7 cellular contexts compared by ENCODE assay signal in genomic region chr10:45654753-45655141, GRCh38. TPM values are rescaled to one million over a fixed set of nuclear protein-coding genes. Genes with fewer than 3 reads are reported as not detected.
DNase-seq lines count a peak whose midpoint lies in the region; ATAC-seq, FAIRE-seq and TF ChIP-seq lines count a peak whose summit lies in the region.
"Not testable (repeated sequence)": the region's sequence is repeated elsewhere in the genome, so short reads cannot be mapped to it uniquely, and the experiment has no call there.

No MANE protein-coding gene starts in this region.

- not testable (repeated sequence) for H3K9me2 ChIP-seq in OCI-LY1 (ENCODE audit: low read depth, low read length)

- BruUV-seq in GM12878 (replicated peaks; lab: Mats Ljungman, UMichigan), result not testable (repeated sequence)

- H3K9ac ChIP-seq in OCI-LY1 (ENCODE audit: low read length), result peak overlapping the region; percentile 33; the same call in 1 of the 2 replicates
- not testable (repeated sequence) for H3K9ac ChIP-seq in GM12878 (ENCODE audit: control insufficient read depth, insufficient read depth, low read length); liver (ENCODE audit: low read depth in 1 of 2, low read length in 2 of 2)

- H3F3A ChIP-seq in OCI-LY1 (ENCODE audit: insufficient read depth, low read length), result not testable (repeated sequence)

- CTCF ChIA-PET in GM12878 (lab: Yijun Ruan, JAX), result interaction anchor here (0.8 to 2.7 kb wide), 3 partner anchors 17 to 190 kb away, joined by 3 to 8 read pairs (median 3); partner anchors contain the start of gene ZFAND4

- TF ChIP-seq RAD21 in GM12878 (IDR thresholded peaks at IDR 0.05; ENCODE audit: insufficient read depth, low read depth, low read length); liver (IDR thresholded peaks at IDR 0.05): not testable (repeated sequence)

- H3K79me2 ChIP-seq in OCI-LY1 (ENCODE audit: insufficient read depth, low read length) (peaks cover 47% of the 10 kb centered on the region), GM12878 (ENCODE audit: control insufficient read depth, insufficient read depth, low read length) (peaks cover 13% of the 10 kb centered on the region)

- H3K27ac Mint-ChIP-seq in glutamatergic neuron (ENCODE audit: unreplicated experiment) (peak overlapping the region; percentile 10), natural killer cell (peak overlapping the region; percentile 30 to 60)
- H3K27ac Mint-ChIP-seq in stimulated activated memory B cell treated with anti-CD40 and anti-IgM and Interleukin-4, amounts not matched to agents 10 μg/mL and 1 μg/mL and 100 μg/mL, for 72 hours, result peak overlapping the region; percentile 3

- H3K27ac ChIP-seq in OCI-LY1 (ENCODE audit: low read depth, low read length, poor library complexity, severe bottlenecking) (peak overlapping the region; percentile 92), GM12878 (ENCODE audit: control insufficient read depth, insufficient read depth) (peak overlapping the region; percentile 79)
- H3K27ac ChIP-seq in liver (ENCODE audit: low read depth in 1 of 2, low read length in 2 of 2), result not testable (repeated sequence)

- H4K20me1 ChIP-seq in OCI-LY1 (ENCODE audit: insufficient read depth, low read length); GM12878 (ENCODE audit: control insufficient read depth, insufficient read depth): not testable (repeated sequence)

- peak overlapping the region; percentile 73; the same call in 1 of the 2 replicates for H3K4me2 ChIP-seq in OCI-LY1 (ENCODE audit: low read length)
- H3K4me2 ChIP-seq in GM12878 (ENCODE audit: control insufficient read depth, insufficient read depth), result not testable (repeated sequence)

- H3K4me1 ChIP-seq in OCI-LY1 (ENCODE audit: insufficient read depth, low read length, severe bottlenecking), result peaks cover 72% of the 10 kb centered on the region
- peaks cover 19% of the 10 kb centered on the region; the same call in 1 of the 2 replicates for H3K4me1 ChIP-seq in GM12878 (ENCODE audit: control insufficient read depth, insufficient read depth, low read length)
- not testable (repeated sequence) for H3K4me1 ChIP-seq in liver (ENCODE audit: control insufficient read depth in 4 of 4, insufficient read depth in 4 of 4, low read length in 3 of 4)

- not testable (repeated sequence) for H3K36me3 Mint-ChIP-seq in glutamatergic neuron (ENCODE audit: unreplicated experiment)
- peaks cover 17% of the 10 kb centered on the region for H3K36me3 Mint-ChIP-seq in natural killer cell
- H3K36me3 Mint-ChIP-seq in stimulated activated memory B cell treated with anti-CD40 and anti-IgM and Interleukin-4, amounts not matched to agents 10 μg/mL and 1 μg/mL and 100 μg/mL, for 72 hours, result peaks cover 60% of the 10 kb centered on the region

- ATAC-seq in GM12878; natural killer cell; stimulated activated memory B cell treated with anti-CD40 and anti-IgM and Interleukin-4, amounts not matched to agents 10 μg/mL and 1 μg/mL and 100 μg/mL, for 72 hours: not testable (repeated sequence)

- H3K27me3 ChIP-seq in OCI-LY1 (ENCODE audit: insufficient read depth, low read length); GM12878 (replicated peaks in 1 of 2; ENCODE audit: control insufficient read depth in 2 of 2, insufficient read depth in 2 of 2, low read length in 1 of 2); liver (ENCODE audit: control insufficient read depth in 4 of 4, insufficient read depth in 4 of 4, low read length in 3 of 4): not testable (repeated sequence)

- peak overlapping the region; percentile 7 for H3K4me3 ChIP-seq in OCI-LY1 (ENCODE audit: low read depth, low read length, poor library complexity, severe bottlenecking)
- not testable (repeated sequence) for H3K4me3 ChIP-seq in GM12878; liver (ENCODE audit: low read depth in 1 of 3, low read length in 3 of 3)

- WGBS in GM12878 (ENCODE audit: insufficient coverage, insufficient replicate concordance, low lambda C conversion rate, missing lambda C conversion rate), result 97% methylated on average over 2 of the region's 2 CpGs
- WGBS in liver, result 42% methylated on average over 2 of the region's 2 CpGs

- H2AFZ ChIP-seq in OCI-LY1 (ENCODE audit: low read length), result not testable (repeated sequence)
- H2AFZ ChIP-seq in GM12878 (ENCODE audit: control insufficient read depth, low read depth, low read length), result peak overlapping the region; percentile 39

- RAD21 ChIA-PET in GM12878 (lab: Charles Lee; ENCODE audit: unreplicated experiment), result interaction anchor here (1.3 to 3.5 kb wide), 3 partner anchors 18 to 189 kb away, joined by 6 to 10 read pairs (median 6); partner anchors contain the start of gene ZFAND4

- not testable (repeated sequence) for H3K4me1 Mint-ChIP-seq in glutamatergic neuron (ENCODE audit: low read depth, unreplicated experiment)
- H3K4me1 Mint-ChIP-seq in natural killer cell, result peaks cover 33 to 36% of the 10 kb centered on the region in 2 donors
- H3K4me1 Mint-ChIP-seq in stimulated activated memory B cell treated with anti-CD40 and anti-IgM and Interleukin-4, amounts not matched to agents 10 μg/mL and 1 μg/mL and 100 μg/mL, for 72 hours, result peaks cover 35% of the 10 kb centered on the region

- H3K27me3 Mint-ChIP-seq in glutamatergic neuron (ENCODE audit: unreplicated experiment); natural killer cell (ENCODE audit: low read depth in 2 of 2); stimulated activated memory B cell treated with anti-CD40 and anti-IgM and Interleukin-4, amounts not matched to agents 10 μg/mL and 1 μg/mL and 100 μg/mL, for 72 hours: not testable (repeated sequence)

- SMC1A ChIA-PET in GM12878 (lab: Charles Lee; ENCODE audit: uncharacterized antibody, unreplicated experiment), result interaction anchor here (1.0 to 2.0 kb wide), 4 partner anchors 9 to 73 kb away, joined by 5 to 8 read pairs (median 5); no protein-coding TSS in a partner anchor

- H3K9me3 ChIP-seq in OCI-LY1 (ENCODE audit: low read length); GM12878 (replicated peaks; ENCODE audit: control insufficient read depth, insufficient read depth, low read length); liver (ENCODE audit: control insufficient read depth in 4 of 4, low read length in 3 of 4): not testable (repeated sequence)

- H3K9me3 Mint-ChIP-seq in glutamatergic neuron (ENCODE audit: unreplicated experiment); natural killer cell; stimulated activated memory B cell treated with anti-CD40 and anti-IgM and Interleukin-4, amounts not matched to agents 10 μg/mL and 1 μg/mL and 100 μg/mL, for 72 hours: not testable (repeated sequence)

- peaks cover 38% of the 10 kb centered on the region for H3K36me3 ChIP-seq in OCI-LY1 (ENCODE audit: insufficient read depth, low read length)
- not testable (repeated sequence) for H3K36me3 ChIP-seq in GM12878 (ENCODE audit: control insufficient read depth in 2 of 2, insufficient read depth in 2 of 2, low read length in 1 of 2); liver (ENCODE audit: control insufficient read depth in 4 of 4, insufficient read depth in 3 of 4, low read depth in 1 of 4, low read length in 3 of 4)

- in situ Hi-C loops in GM12878 (cut with MboI), result not testable (repeated sequence)

- peak; percentile 9 for FAIRE-seq in GM18507 (lab: Jason Lieb, UNC)
- not testable (repeated sequence) for FAIRE-seq in GM12878 (lab: Jason Lieb, UNC)

- intact Hi-C loops in GM12878 (cut with micrococcal nuclease; ENCODE audit: unreplicated experiment); natural killer cell (cut with micrococcal nuclease): not testable (repeated sequence)

- not testable (repeated sequence) for TF ChIP-seq EP300 in GM12878 (IDR thresholded peaks at IDR 0.05; ENCODE audit: borderline replicate concordance in 1 of 2, control insufficient read depth in 1 of 2, low read depth in 2 of 2, low read length in 2 of 2)

- TF ChIP-seq POLR2A in GM12878 (IDR thresholded peaks at IDR 0.05; ENCODE audit: low read depth, low read length), result not testable (repeated sequence)

- not testable (repeated sequence) for DNase-seq in GM18507 (ENCODE audit: extremely low spot score, insufficient read length, low read depth); GM12878 (ENCODE audit: low read depth, low spot score); glutamatergic neuron; natural killer cell

- not testable (repeated sequence) for TF ChIP-seq CTCF in OCI-LY1 (IDR thresholded peaks at IDR 0.05; ENCODE audit: low read length); GM12878 (IDR thresholded peaks at IDR 0.05 in 2 of 3, conservative IDR thresholded peaks at IDR 0.05 in 1 of 3; ENCODE audit: control insufficient read depth in 2 of 3, extremely low read depth in 1 of 3, insufficient read depth in 1 of 3, low read depth in 3 of 3, low read length in 3 of 3); glutamatergic neuron (IDR thresholded peaks at IDR 0.05; ENCODE audit: partially characterized antibody, unreplicated experiment); liver (IDR thresholded peaks at IDR 0.05; ENCODE audit: low read depth, low read length, missing input control); natural killer cell (IDR thresholded peaks at IDR 0.05)

- POLR2A ChIA-PET in GM12878 (lab: Charles Lee), result interaction anchor here (0.8 kb wide), 1 partner anchor 17 kb away, joined by 3 read pairs; no protein-coding TSS in a partner anchor

- not testable (repeated sequence) for H3K4me3 Mint-ChIP-seq in glutamatergic neuron (ENCODE audit: unreplicated experiment); natural killer cell; stimulated activated memory B cell treated with anti-CD40 and anti-IgM and Interleukin-4, amounts not matched to agents 10 μg/mL and 1 μg/mL and 100 μg/mL, for 72 hours

RNA-seq across cellular contexts. Expression of gene ZFAND4, which starts 17.8 kb away (rescaled TPM):
- 24.6 and 29.8 TPM in 2 replicates for total RNA-seq in GM12878 (2013; cell fraction: nucleolus; rRNA removed)
- total RNA-seq in GM12878 (2014; rRNA removed), result 16.2 and 16.3 TPM in 2 replicates
- 17.4 and 19.4 TPM in 2 replicates for total RNA-seq in GM12878 (2014; rRNA removed; fragmentation: Illumina TruSeq; extraction: Trizol)
- 20.1 and 20.8 TPM in 2 replicates for total RNA-seq in GM12878 (2021)
- 4.7 TPM for polyA plus RNA-seq in GM12878 (2011; ENCODE audit: low read depth)
- 6.2 and 8.9 TPM in 2 replicates for polyA plus RNA-seq in GM12878 (2011; rRNA removed)
- polyA plus RNA-seq in GM12878 (2011; cell fraction: cytosol; rRNA removed), result 3.1 and 3.5 TPM in 2 replicates
- polyA plus RNA-seq in GM12878 (2011; cell fraction: nucleus; rRNA removed), result 3.2 and 5.6 TPM in 2 replicates
- 6.7 and 7.2 TPM in 2 replicates for polyA plus RNA-seq in GM12878 (2012)
- 14.5 and 15.6 TPM in 2 replicates for polyA plus RNA-seq in GM12878 (2014; fragmentation: Illumina TruSeq; extraction: Trizol)
- polyA plus RNA-seq in GM12878 (2014; fragmentation: Nextera tagmentation; extraction: Ambion mirVana), result 1 to 10 TPM; 4.7 to 6.2 TPM
- 12.4 and 14.4 TPM in 2 replicates for polyA plus RNA-seq in GM12878 (2014; rRNA removed)
- 10 to 100 TPM in 1 of 2 experiments, 1 to 10 TPM in 1; 5.6 to 11.2 TPM for polyA plus RNA-seq in GM12878 (2016; fragmentation: Nextera tagmentation; extraction: Ambion mirVana)
- polyA minus RNA-seq in GM12878 (2011; rRNA and poly(A)+ RNA removed), result 7.8 and 13.1 TPM in 2 replicates
- 3.9 and 4.9 TPM in 2 replicates for polyA minus RNA-seq in GM12878 (2011; cell fraction: cytosol; rRNA and poly(A)+ RNA removed)
- polyA minus RNA-seq in GM12878 (2011; cell fraction: nucleus; rRNA and poly(A)+ RNA removed), result 5.9 and 13.4 TPM in 2 replicates
- 33.0 TPM for total RNA-seq in glutamatergic neuron (ENCODE audit: unreplicated experiment)
- 10 to 100 TPM; 11.4 to 15.7 TPM for total RNA-seq in liver
- polyA plus RNA-seq in liver, result 1 to 10 TPM; 3.2 to 4.6 TPM
- 10 to 100 TPM; 27.9 to 35.1 (median 32.1) TPM for total RNA-seq in natural killer cell
